1 cellular context compared by ENCODE assay signal in genomic region chr9:25205285-25205684, GRCh38.
TF ChIP-seq lines count a peak whose summit lies in the region.

No MANE protein-coding gene starts in this region.

TF ChIP-seq in H1, 55 proteins besides CTCF, POLR2A, EP300 and RAD21 (continued from another document):
- peak; percentile 89 for TF ChIP-seq CHD7 (IDR thresholded peaks at IDR 0.05; ENCODE audit: insufficient replicate concordance, low read length)
- no peak for TF ChIP-seq HDAC2 (IDR thresholded peaks at IDR 0.05; ENCODE audit: borderline replicate concordance in 1 of 2, low read depth in 2 of 2, low read length in 2 of 2)
